ENCODE assay signal across 1 cellular context in genomic region chr10:79438021-79438698, GRCh38.
TF ChIP-seq lines count a peak whose summit lies in the region.

No MANE protein-coding gene starts in this region.

TF ChIP-seq in A549, 52 proteins besides CTCF, POLR2A, EP300 and RAD21 (continued from another document):
- TF ChIP-seq BCL3 (IDR thresholded peaks at IDR 0.05): no peak
- no peak for TF ChIP-seq HOXB5 (CRISPR knock-in tag; IDR thresholded peaks at IDR 0.05)
- TF ChIP-seq HOXB13 (CRISPR knock-in tag; IDR thresholded peaks at IDR 0.05; ENCODE audit: low read depth): no peak
- no peak for TF ChIP-seq GATA3 (IDR thresholded peaks at IDR 0.05; ENCODE audit: borderline replicate concordance)
- TF ChIP-seq CHD2 (IDR thresholded peaks at IDR 0.05; ENCODE audit: low read length, partially characterized antibody): no peak
- no peak for TF ChIP-seq BHLHE40 (IDR thresholded peaks at IDR 0.05; ENCODE audit: low read depth, low read length)
- no peak for TF ChIP-seq RCOR1 (IDR thresholded peaks at IDR 0.05; ENCODE audit: low read depth, low read length)
- no peak for TF ChIP-seq MAZ (IDR thresholded peaks at IDR 0.05; ENCODE audit: borderline replicate concordance, low read depth, low read length)
- TF ChIP-seq RFX5 (IDR thresholded peaks at IDR 0.05): no peak
- no peak for TF ChIP-seq NPAS2 (CRISPR knock-in tag; IDR thresholded peaks at IDR 0.05; ENCODE audit: borderline replicate concordance)
- TF ChIP-seq SMC3 (IDR thresholded peaks at IDR 0.05): no peak
